Comparison of ENCODE assay signal across 8 cellular contexts in the genomic region with DNA sequence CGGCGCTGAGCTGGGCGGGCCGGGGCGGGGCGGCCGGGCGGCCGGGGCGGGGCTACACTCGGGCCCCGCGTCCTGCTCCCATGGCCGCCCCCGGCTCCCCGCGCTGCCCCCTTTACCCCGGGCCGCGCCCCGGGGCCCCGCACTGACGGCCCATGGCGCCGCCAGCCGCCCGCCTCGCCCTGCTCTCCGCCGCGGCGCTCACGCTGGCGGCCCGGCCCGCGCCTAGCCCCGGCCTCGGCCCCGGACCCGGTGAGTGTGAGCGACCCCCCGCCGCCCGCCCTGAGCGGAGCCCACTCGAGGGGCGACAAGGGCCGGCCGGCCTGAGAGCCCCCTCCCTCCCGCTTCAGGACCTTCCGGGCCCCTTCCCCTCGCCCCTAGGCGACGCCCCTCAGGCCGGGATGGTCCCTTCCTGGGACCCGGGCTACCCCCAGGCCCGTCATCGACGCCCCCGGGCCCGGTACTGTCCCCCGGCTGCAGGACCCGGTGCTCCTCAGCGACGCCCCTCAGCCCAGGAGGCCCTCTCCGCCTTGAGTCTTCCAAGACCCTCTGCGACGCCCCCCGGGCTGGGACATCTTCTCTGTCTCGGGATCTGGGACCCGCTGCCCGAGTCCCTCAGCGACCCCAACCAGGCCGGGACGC. TPM values are rescaled to one million over a fixed set of nuclear protein-coding genes. Genes with fewer than 3 reads are reported as not detected.
A peak's percentile ranks its signal among the peaks of the same experiment; 100 is the strongest.
DNase-seq lines count a peak whose midpoint lies in the region; ATAC-seq and TF ChIP-seq lines count a peak whose summit lies in the region.

A gene with protein sequence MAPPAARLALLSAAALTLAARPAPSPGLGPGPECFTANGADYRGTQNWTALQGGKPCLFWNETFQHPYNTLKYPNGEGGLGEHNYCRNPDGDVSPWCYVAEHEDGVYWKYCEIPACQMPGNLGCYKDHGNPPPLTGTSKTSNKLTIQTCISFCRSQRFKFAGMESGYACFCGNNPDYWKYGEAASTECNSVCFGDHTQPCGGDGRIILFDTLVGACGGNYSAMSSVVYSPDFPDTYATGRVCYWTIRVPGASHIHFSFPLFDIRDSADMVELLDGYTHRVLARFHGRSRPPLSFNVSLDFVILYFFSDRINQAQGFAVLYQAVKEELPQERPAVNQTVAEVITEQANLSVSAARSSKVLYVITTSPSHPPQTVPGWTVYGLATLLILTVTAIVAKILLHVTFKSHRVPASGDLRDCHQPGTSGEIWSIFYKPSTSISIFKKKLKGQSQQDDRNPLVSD (plus strand): TSS at position 57 of the 639 bp plus-strand sequence. CDS start 96 bp downstream, at position 153.

- peaks cover 69% of the 10 kb centered on the region for H3K27me3 Mint-ChIP-seq in T-helper 2 cell treated with Interferon-gamma antibody and Interleukin-4, amounts not matched to agents 5 μg/mL and 100 μg/mL, for 36 hours (ENCODE audit: low read depth)
- peaks cover 24 to 29% (median 27%) of the 10 kb centered on the region in 3 donors for H3K27me3 Mint-ChIP-seq in immature natural killer cell (ENCODE audit: low read depth in 3 of 3)
- peaks cover 80% of the 10 kb centered on the region for H3K27me3 Mint-ChIP-seq in stimulated activated memory B cell treated with anti-CD40 and anti-IgM and Interleukin-4, amounts not matched to agents 10 μg/mL and 1 μg/mL and 100 μg/mL, for 72 hours

- peaks cover 15% of the 10 kb centered on the region for H3K4me1 Mint-ChIP-seq in T-helper 2 cell treated with Interferon-gamma antibody and Interleukin-4, amounts not matched to agents 5 μg/mL and 100 μg/mL, for 36 hours (ENCODE audit: low read depth)
- peaks cover 17 to 19% of the 10 kb centered on the region in 2 donors for H3K4me1 Mint-ChIP-seq in immature natural killer cell
- peaks cover 27% of the 10 kb centered on the region for H3K4me1 Mint-ChIP-seq in stimulated activated memory B cell treated with anti-CD40 and anti-IgM and Interleukin-4, amounts not matched to agents 10 μg/mL and 1 μg/mL and 100 μg/mL, for 72 hours

- H3K9me3 Mint-ChIP-seq in T-helper 2 cell treated with Interferon-gamma antibody and Interleukin-4, amounts not matched to agents 5 μg/mL and 100 μg/mL, for 36 hours, result no peaks in the 10 kb centered on the region
- peaks cover 0 to 2% (median 0%) of the 10 kb centered on the region in 6 donors for H3K9me3 Mint-ChIP-seq in immature natural killer cell
- H3K9me3 Mint-ChIP-seq in stimulated activated memory B cell treated with anti-CD40 and anti-IgM and Interleukin-4, amounts not matched to agents 10 μg/mL and 1 μg/mL and 100 μg/mL, for 72 hours, result no peaks in the 10 kb centered on the region

- H3K27me3 ChIP-seq in adrenal gland, result no peaks in the 10 kb centered on the region

- H3K27ac ChIP-seq in adrenal gland, result peak within 1 kb of the TSS in 4 of 5 donors; percentile 28 to 76 (median 68)

- no peaks in the 10 kb centered on the region for H3K36me3 Mint-ChIP-seq in T-helper 2 cell treated with Interferon-gamma antibody and Interleukin-4, amounts not matched to agents 5 μg/mL and 100 μg/mL, for 36 hours (ENCODE audit: low read depth)
- no peaks in the 10 kb centered on the region for H3K36me3 Mint-ChIP-seq in immature natural killer cell
- H3K36me3 Mint-ChIP-seq in stimulated activated memory B cell treated with anti-CD40 and anti-IgM and Interleukin-4, amounts not matched to agents 10 μg/mL and 1 μg/mL and 100 μg/mL, for 72 hours, result no peaks in the 10 kb centered on the region

- H3K4me3 ChIP-seq in adrenal gland, result peak within 1 kb of the TSS; percentile 36 to 76 (median 54)

- no peak for DNase-seq in T-helper 2 cell treated with Interferon-gamma antibody and Interleukin-4, amounts not matched to agents 5 μg/mL and 100 μg/mL, for 36 hours (ENCODE audit: low spot score)
- DNase-seq in T-helper 2 cell (no peak), adrenal gland (peak in 1 of 7 donors; percentile 48), immature natural killer cell (no peak), NCI-H128 (lab: John Stamatoyannopoulos, UW; ENCODE audit: unreplicated experiment) (no peak), SKM-1 treated with dmso at 0.1 percent for 144 hours (lab: John Stamatoyannopoulos, UW; ENCODE audit: unreplicated experiment) (no peak), RPMI8226 (no peak)

- peak; percentile 49 for ATAC-seq in stimulated activated memory B cell treated with anti-CD40 and anti-IgM and Interleukin-4, amounts not matched to agents 10 μg/mL and 1 μg/mL and 100 μg/mL, for 72 hours

- H3K4me1 ChIP-seq in adrenal gland (replicated peaks in 1 of 2), result peaks cover 16 to 48% of the 10 kb centered on the region in 2 donors

- H3K27ac Mint-ChIP-seq in T-helper 2 cell treated with Interferon-gamma antibody and Interleukin-4, amounts not matched to agents 5 μg/mL and 100 μg/mL, for 36 hours, result no peak within 1 kb of the TSS
- H3K27ac Mint-ChIP-seq in immature natural killer cell, result no peak within 1 kb of the TSS
- H3K27ac Mint-ChIP-seq in stimulated activated memory B cell treated with anti-CD40 and anti-IgM and Interleukin-4, amounts not matched to agents 10 μg/mL and 1 μg/mL and 100 μg/mL, for 72 hours, result no peak within 1 kb of the TSS

- 0 to 1% (median 0%) methylated on average over 4 to 76 of the region's 76 CpGs for WGBS in adrenal gland, 4 donors

- peak in 1 of 2 donors; percentile 37 for TF ChIP-seq POLR2A in adrenal gland (IDR thresholded peaks at IDR 0.05)

- no peaks in the 10 kb centered on the region for H3K36me3 ChIP-seq in adrenal gland (replicated peaks in 1 of 2)

- H3K4me3 Mint-ChIP-seq in T-helper 2 cell treated with Interferon-gamma antibody and Interleukin-4, amounts not matched to agents 5 μg/mL and 100 μg/mL, for 36 hours, result peak within 1 kb of the TSS; percentile 64
- peak within 1 kb of the TSS; percentile 59 to 76 (median 71) for H3K4me3 Mint-ChIP-seq in immature natural killer cell
- peak within 1 kb of the TSS; percentile 68 for H3K4me3 Mint-ChIP-seq in stimulated activated memory B cell treated with anti-CD40 and anti-IgM and Interleukin-4, amounts not matched to agents 10 μg/mL and 1 μg/mL and 100 μg/mL, for 72 hours

- no peak for TF ChIP-seq CTCF in adrenal gland (IDR thresholded peaks at IDR 0.05)

- H3K9me3 ChIP-seq in adrenal gland (replicated peaks in 1 of 3), result no peaks in the 10 kb centered on the region

- intact Hi-C loops in adrenal gland (cut with DNase I), result loop anchor here (5.0 to 10.0 kb wide), 2 partner anchors 79 to 82 kb away; no protein-coding TSS in a partner anchor

RNA-seq across cellular contexts. Expression of the gene that starts here (rescaled TPM):
- total RNA-seq in adrenal gland, result 10 to 100 TPM; 19.8 to 58.7 (median 41.1) TPM
- polyA plus RNA-seq in adrenal gland (10 to 100 TPM in 2 of 3 donors, 1 to 10 TPM in 1; 9.3 to 20.2 (median 19.9) TPM), immature natural killer cell (not detected)

Comparison
In these comparisons a context has a peak if more than half of its experiments do, and no peak if none do; other contexts are left out.
1. RNA of the gene that starts here (polyA plus RNA-seq): 9.3 to 20.2 TPM in adrenal gland; not detected in immature natural killer cell; every median in the first group is over 10 times any median in the second.
2. Peak in every context shown above with its lines, with median percentiles within 50 percentile points of each other: H3K4me3 Mint-ChIP-seq.